Comparison of ENCODE assay signal across 8 cellular contexts in genomic region chr19:56121180-56122167, GRCh38.
DNase-seq lines count a peak whose midpoint lies in the region; ATAC-seq lines count a peak whose summit lies in the region.

Gene ZNF787, minus strand, starts transcription at chr19:56121295. Its CDS starts 18,078 bp downstream, at chr19:56103217.

- ATAC-seq in GM19023 (IDR thresholded peaks at IDR 0.05; ENCODE audit: unreplicated experiment) (peak; percentile 83), HG03280 (IDR thresholded peaks at IDR 0.05; ENCODE audit: unreplicated experiment) (peak; percentile 91)

- peak; percentile 99 for DNase-seq in AG08396 (ENCODE audit: low spot score)
- peak; percentile 73 for DNase-seq in NCI-H345 treated with DMSO at 0.1 percent for 48 hours (lab: John Stamatoyannopoulos, UW; ENCODE audit: unreplicated experiment)
- peak; percentile 93 to 97 (median 96) for DNase-seq in activated CD4-positive, CD25-positive, alpha-beta regulatory T cell (lab: John Stamatoyannopoulos, UW)
- DNase-seq in central memory CD4-positive, alpha-beta T cell = peak; percentile 97
- peak; percentile 96 for DNase-seq in iris pigment epithelial cell (ENCODE audit: low read depth)
- DNase-seq in stimulated activated CD4-positive, alpha-beta T cell treated with anti-CD3 and anti-CD28 coated beads, Interleukin-12 subunit alpha, Interleukin-12 subunit beta, amount 100 ng/mL, for 4 hours = peak; percentile 97

Comparison
In these comparisons a context has a peak if more than half of its experiments do, and no peak if none do; other contexts are left out.
1. Peak in every context shown above with its lines: DNase-seq and ATAC-seq.